ENCODE assay signal across 26 cellular contexts in genomic region chr10:80729896-80730295, GRCh38.
"Had no signal": no experiment of that assay in that cellular context is flagged by ENCODE, and none has a peak within 500 bp of the region (broad histone marks: within the 10 kb centered on the region; RNA-seq: fewer than 3 reads in every experiment).

No MANE protein-coding gene starts in this region.

- FAIRE-seq: urothelium cell line had no signal

- H3K36me3 ChIP-seq: stomach, suprapubic skin, thoracic aorta, thyroid gland, tibial artery, tibial nerve, transverse colon, upper lobe of left lung, upper lobe of right lung, uterus, vagina had no signal

- DNase-seq: stimulated activated CD4-positive, alpha-beta T cell treated with anti-CD3 and anti-CD28 coated beads, Interleukin-2, amount 100 ng/mL, for 48 hours; stimulated activated CD4-positive, alpha-beta T cell treated with anti-CD3 and anti-CD28 coated beads, Interleukin-4, amount 100 ng/mL, for 1 hour; stimulated activated CD4-positive, alpha-beta T cell treated with anti-CD3 and anti-CD28 coated beads, Interleukin-4, amount 100 ng/mL, for 24 hours; stimulated activated CD4-positive, alpha-beta T cell treated with anti-CD3 and anti-CD28 coated beads, Interleukin-4, amount 100 ng/mL, for 4 hours; stimulated activated CD8-positive, alpha-beta memory T cell treated with anti-CD3 and anti-CD28 coated beads, Interleukin-4, amount 100 ng/mL, for 48 hours; stimulated activated naive B cell treated with anti-CD40 and anti-IgM and Interleukin-4, amounts not matched to agents 10 μg/mL and 1 μg/mL and 100 μg/mL, for 72 hours; stimulated activated naive CD4-positive, alpha-beta T cell; stimulated activated naive CD4-positive, alpha-beta T cell treated with Interleukin-2 at 50 U/mL for 16 hours; stimulated activated naive CD8-positive, alpha-beta T cell treated with anti-CD3 and anti-CD28 coated beads, Interleukin-15, amount 100 ng/mL, for 72 hours; stomach; substantia nigra; testis; thyroid gland; tibial artery; transverse colon; trophoblast cell; upper lobe of left lung; upper lobe of right lung; uterus had no signal

- H3K9me3 ChIP-seq: stomach, suprapubic skin, testis, thoracic aorta, thyroid gland, tibial artery, tibial nerve, transverse colon, upper lobe of left lung, upper lobe of right lung, uterus, vagina had no signal

- H3K27ac ChIP-seq: stomach, suprapubic skin, testis, thoracic aorta, thyroid gland, tibial artery, tibial nerve, transverse colon, upper lobe of left lung, upper lobe of right lung, uterus, vagina had no signal

- H3K4me3 ChIP-seq: stomach, suprapubic skin, testis, thoracic aorta, thyroid gland, tibial artery, tibial nerve, transverse colon, upper lobe of left lung, upper lobe of right lung, uterus, vagina had no signal

- H3K4me1 ChIP-seq: stomach, suprapubic skin, testis, thyroid gland, tibial artery, tibial nerve, transverse colon, upper lobe of left lung, upper lobe of right lung, uterus, vagina had no signal

- H3K27me3 ChIP-seq: stomach, suprapubic skin, testis, thyroid gland, tibial artery, tibial nerve, transverse colon, upper lobe of left lung, upper lobe of right lung, uterus, vagina had no signal

- ATAC-seq: stimulated activated effector memory CD8-positive, alpha-beta T cell treated with anti-CD3 and anti-CD28 coated beads, Interleukin-12 subunit alpha, Interleukin-12 subunit beta, amount 100 ng/mL, for 72 hours; stimulated activated memory B cell treated with anti-CD40 and anti-IgM and Interleukin-4, amounts not matched to agents 10 μg/mL and 1 μg/mL and 100 μg/mL, for 72 hours; stimulated activated naive B cell treated with anti-CD40 and anti-IgM and Interleukin-4, amounts not matched to agents 10 μg/mL and 1 μg/mL and 100 μg/mL, for 72 hours; stimulated activated naive CD8-positive, alpha-beta T cell treated with anti-CD3 and anti-CD28 coated beads, Interleukin-15, amount 100 ng/mL, for 72 hours; upper lobe of right lung had no signal
